17 cellular contexts compared by ENCODE assay signal in genomic region chr15:89837830-89838178, GRCh38. TPM values are rescaled to one million over a fixed set of nuclear protein-coding genes. Genes with fewer than 3 reads are reported as not detected.
A peak's percentile ranks its signal among the peaks of the same experiment; 100 is the strongest.
DNase-seq lines count a peak whose midpoint lies in the region; ATAC-seq, FAIRE-seq and TF ChIP-seq lines count a peak whose summit lies in the region.
"Had no signal": no experiment of that assay in that cellular context is flagged by ENCODE, and none has a peak within 500 bp of the region (broad histone marks: within the 10 kb centered on the region; RNA-seq: fewer than 3 reads in every experiment).

No MANE protein-coding gene starts in this region.

- no peak for TF ChIP-seq EP300 in esophagus muscularis mucosa (IDR thresholded peaks at IDR 0.05)

- POLR2A ChIA-PET in endothelial cell of umbilical vein (lab: Charles Lee), result no interaction called here

- no peak overlapping the region for H2AFZ ChIP-seq in endothelial cell of umbilical vein (ENCODE audit: low read depth, low read length)

- H3K36me3 ChIP-seq in left ventricle myocardium inferior (peaks cover 58% of the 10 kb centered on the region), endothelial cell of umbilical vein (ENCODE audit: control insufficient read depth in 2 of 2, extremely low read depth in 1 of 2, insufficient read depth in 2 of 2, low read length in 2 of 2) (peaks cover 0 to 16% of the 10 kb centered on the region in 2 experiments), aorta (ENCODE audit: control insufficient read depth in 1 of 2, insufficient read depth in 2 of 2, low read length in 1 of 2) (peaks cover 0 to 4% of the 10 kb centered on the region in 2 donors), esophagus muscularis mucosa (peaks cover 38 to 70% (median 62%) of the 10 kb centered on the region in 4 donors)

- peaks cover 40% of the 10 kb centered on the region for H3K4me1 Mint-ChIP-seq in osteocyte (ENCODE audit: unreplicated experiment)

- no peak overlapping the region for H3K9ac ChIP-seq in endothelial cell of umbilical vein (replicated peaks; ENCODE audit: extremely low read depth, insufficient read depth, low read length)

- H4K20me1 ChIP-seq in endothelial cell of umbilical vein (replicated peaks; ENCODE audit: control insufficient read depth, extremely low read depth, insufficient read depth, low read length), result no peaks in the 10 kb centered on the region

- H3K36me3 Mint-ChIP-seq in osteocyte (ENCODE audit: unreplicated experiment), result peaks cover 41% of the 10 kb centered on the region

- H3K27ac Mint-ChIP-seq in osteocyte (ENCODE audit: unreplicated experiment), result peak overlapping the region; percentile 94
- H3K27ac Mint-ChIP-seq: natural killer cell treated with Interleukin-12 subunit alpha and Interleukin-12 subunit beta and Interleukin-15 and Interleukin-18, amount 100 ng/mL, for 72 hours had no signal

- intact Hi-C loops in left ventricle myocardium inferior (cut with micrococcal nuclease) (no loop called here), cardiac septum (cut with DNase I) (loop anchor here (10.0 kb wide), 1 partner anchor 73 kb away; no protein-coding TSS in a partner anchor), endothelial cell of umbilical vein (cut with micrococcal nuclease) (no loop called here), aorta (cut with DNase I) (loop anchor here in 1 of 2 donors (5.0 kb wide), 1 partner anchor 86 kb away; the partner anchor contains the start of gene MESP1), esophagus muscularis mucosa (cut with DNase I) (no loop called here)

- no peak for ATAC-seq in aorta (ENCODE audit: low FRiP score)
- ATAC-seq: HCT116 had no signal

- FAIRE-seq in endothelial cell of umbilical vein (lab: Jason Lieb, UNC), result no peak
- FAIRE-seq: small intestine had no signal

- no peaks in the 10 kb centered on the region for H3K27me3 Mint-ChIP-seq in osteocyte (ENCODE audit: unreplicated experiment)
- H3K27me3 Mint-ChIP-seq: natural killer cell treated with Interleukin-12 subunit alpha and Interleukin-12 subunit beta and Interleukin-15 and Interleukin-18, amount 100 ng/mL, for 72 hours had no signal

- 35 to 41% methylated on average over 3 of the region's 3 CpGs for WGBS in aorta, 2 donors
- WGBS in esophagus muscularis mucosa, result 71% methylated on average over 3 of the region's 3 CpGs

- no TSS peak for BruUV-seq in endothelial cell of umbilical vein (replicated peaks; lab: Mats Ljungman, UMichigan)

- H3K4me3 ChIP-seq in left ventricle myocardium inferior, result no peak overlapping the region
- no peak overlapping the region for H3K4me3 ChIP-seq in endothelial cell of umbilical vein (replicated peaks in 1 of 3; ENCODE audit: insufficient read depth in 1 of 3, low read depth in 1 of 3, low read length in 3 of 3)
- H3K4me3 ChIP-seq in aorta (ENCODE audit: low read length in 2 of 2), result no peak overlapping the region
- H3K4me3 ChIP-seq in esophagus muscularis mucosa, result no peak overlapping the region
- H3K4me3 ChIP-seq: testis had no signal

- CTCF ChIA-PET in endothelial cell of umbilical vein (lab: Charles Lee), result interaction anchor here (1.2 to 3.9 kb wide), 10 partner anchors 9 to 77 kb away, joined by 3 to 40 read pairs (median 6); no protein-coding TSS in a partner anchor

- no peak for TF ChIP-seq CTCF in left ventricle myocardium inferior (IDR thresholded peaks at IDR 0.05; ENCODE audit: borderline replicate concordance)
- TF ChIP-seq CTCF in endothelial cell of umbilical vein (IDR thresholded peaks at IDR 0.05; ENCODE audit: extremely low read depth in 1 of 2, insufficient read depth in 1 of 2, low read depth in 1 of 2, low read length in 2 of 2), result no peak
- no peak for TF ChIP-seq CTCF in osteocyte (IDR thresholded peaks at IDR 0.05)
- no peak for TF ChIP-seq CTCF in esophagus muscularis mucosa (IDR thresholded peaks at IDR 0.05)

- no peaks in the 10 kb centered on the region for H3K9me3 ChIP-seq in left ventricle myocardium inferior (replicated peaks)
- H3K9me3 ChIP-seq in endothelial cell of umbilical vein (replicated peaks; ENCODE audit: control insufficient read depth, insufficient read depth, low read length), result no peaks in the 10 kb centered on the region
- no peaks in the 10 kb centered on the region for H3K9me3 ChIP-seq in aorta (ENCODE audit: control insufficient read depth, low read length)
- no peaks in the 10 kb centered on the region for H3K9me3 ChIP-seq in esophagus muscularis mucosa
- H3K9me3 ChIP-seq: testis had no signal

- H3K9me1 ChIP-seq in endothelial cell of umbilical vein (replicated peaks; ENCODE audit: control insufficient read depth, extremely low read depth, insufficient read depth, low read length), result no peaks in the 10 kb centered on the region

- H3K4me1 ChIP-seq in left ventricle myocardium inferior, result peaks cover 25% of the 10 kb centered on the region
- peaks cover 18% of the 10 kb centered on the region for H3K4me1 ChIP-seq in endothelial cell of umbilical vein (ENCODE audit: control insufficient read depth, extremely low read depth, insufficient read depth, low read length)
- peaks cover 2 to 3% of the 10 kb centered on the region in 2 donors for H3K4me1 ChIP-seq in aorta (ENCODE audit: control insufficient read depth in 1 of 2, insufficient read depth in 2 of 2, low read length in 2 of 2)
- peaks cover 0 to 27% (median 12%) of the 10 kb centered on the region in 4 donors for H3K4me1 ChIP-seq in esophagus muscularis mucosa
- H3K4me1 ChIP-seq: testis had no signal

- H3K4me2 ChIP-seq in endothelial cell of umbilical vein (ENCODE audit: insufficient read depth, low read length), result no peak overlapping the region

- TF ChIP-seq POLR2A in endothelial cell of umbilical vein (IDR thresholded peaks at IDR 0.05; ENCODE audit: low read depth, low read length) (no peak), esophagus muscularis mucosa (IDR thresholded peaks at IDR 0.05; ENCODE audit: low read depth) (no peak)

- H3K27ac ChIP-seq in left ventricle myocardium inferior (replicated peaks) (peak overlapping the region; percentile 65), endothelial cell of umbilical vein (ENCODE audit: insufficient read depth, low read depth, low read length) (no peak overlapping the region), aorta (ENCODE audit: low read depth in 1 of 2, low read length in 2 of 2) (peak overlapping the region; percentile 83 to 88), esophagus muscularis mucosa (replicated peaks in 1 of 4) (peak overlapping the region in 2 of 4 donors; percentile 65 to 68)
- H3K27ac ChIP-seq: testis had no signal

- DNase-seq in left ventricle myocardium inferior, result no peak
- DNase-seq in cardiac septum (ENCODE audit: low spot score), result no peak
- no peak for DNase-seq in endothelial cell of umbilical vein (ENCODE audit: low read depth, low spot score)
- no peak for DNase-seq in osteocyte (ENCODE audit: extremely low spot score, unreplicated experiment)
- no peak for DNase-seq in aorta
- no peak for DNase-seq in middle frontal gyrus (ENCODE audit: extremely low spot score, low spot score)
- no peak for DNase-seq in foreskin melanocyte
- no peak for DNase-seq in esophagus muscularis mucosa (ENCODE audit: extremely low spot score)
- DNase-seq: effector CD8-positive, alpha-beta T cell; glutamatergic neuron; NCI-H2081; NK-92 treated with Interleukin-12 subunit alpha and Interleukin-12 subunit beta, amount 100 ng/mL, for 24 hours; small intestine; testis had no signal

- H3K79me2 ChIP-seq in endothelial cell of umbilical vein (ENCODE audit: control insufficient read depth, insufficient read depth, low read length), result no peaks in the 10 kb centered on the region

- no peaks in the 10 kb centered on the region for H3K9me3 Mint-ChIP-seq in osteocyte (ENCODE audit: unreplicated experiment)
- H3K9me3 Mint-ChIP-seq: natural killer cell treated with Interleukin-12 subunit alpha and Interleukin-12 subunit beta and Interleukin-15 and Interleukin-18, amount 100 ng/mL, for 72 hours had no signal

- dilution Hi-C loops in endothelial cell of umbilical vein (cut with MboI; ENCODE audit: extremely low pct_ligation_motif_present, low sequenced_read_pairs), result no loop called here

- no peaks in the 10 kb centered on the region for H3K27me3 ChIP-seq in left ventricle myocardium inferior (ENCODE audit: low read depth)
- no peaks in the 10 kb centered on the region for H3K27me3 ChIP-seq in endothelial cell of umbilical vein (ENCODE audit: control insufficient read depth in 2 of 2, insufficient read depth in 2 of 2, low read length in 2 of 2)
- no peaks in the 10 kb centered on the region for H3K27me3 ChIP-seq in aorta (ENCODE audit: control insufficient read depth in 1 of 2, insufficient read depth in 2 of 2, low read length in 1 of 2)
- H3K27me3 ChIP-seq in esophagus muscularis mucosa, result no peaks in the 10 kb centered on the region
- H3K27me3 ChIP-seq: testis had no signal

- no peak overlapping the region for H3K4me3 Mint-ChIP-seq in osteocyte (ENCODE audit: unreplicated experiment)
- H3K4me3 Mint-ChIP-seq: natural killer cell treated with Interleukin-12 subunit alpha and Interleukin-12 subunit beta and Interleukin-15 and Interleukin-18, amount 100 ng/mL, for 72 hours had no signal

RNA-seq across cellular contexts. Expression of gene ANPEP, which starts 23.2 kb away (rescaled TPM):
- total RNA-seq in left ventricle myocardium inferior, result 8.9 TPM
- total RNA-seq in cardiac septum, result 4.3 TPM
- total RNA-seq in endothelial cell of umbilical vein, result 199 and 221 TPM in 2 replicates
- polyA plus RNA-seq in endothelial cell of umbilical vein, result 177 and 190 TPM in 2 replicates
- polyA plus RNA-seq in endothelial cell of umbilical vein (2011; cell fraction: cytosol; rRNA removed), result 189 and 193 TPM in 2 replicates
- 268 and 281 TPM in 2 replicates for polyA plus RNA-seq in endothelial cell of umbilical vein (2011; cell fraction: nucleus; rRNA removed)
- 227 and 501 TPM in 2 replicates for polyA plus RNA-seq in endothelial cell of umbilical vein (2012)
- 193 and 209 TPM in 2 replicates for polyA minus RNA-seq in endothelial cell of umbilical vein
- not detected for polyA minus RNA-seq in endothelial cell of umbilical vein (2011; cell fraction: cytosol; rRNA and poly(A)+ RNA removed)
- 83.8 and 94.2 TPM in 2 replicates for polyA minus RNA-seq in endothelial cell of umbilical vein (2011; cell fraction: nucleus; rRNA and poly(A)+ RNA removed)
- total RNA-seq in osteocyte, result 93.1 and 95.4 TPM in 2 replicates
- 10 to 100 TPM; 21.4 to 30.7 TPM for total RNA-seq in aorta
- polyA plus RNA-seq in aorta, result 100 to 1,000 TPM in 1 of 2 donors, 1 to 10 TPM in 1; 4.2 to 225 TPM
- total RNA-seq in esophagus muscularis mucosa, result 10 to 100 TPM in 2 of 4 donors, 1 to 10 TPM in 2; 7.5 to 22.0 (median 14.4) TPM
- total RNA-seq: SK-MEL-5 had no signal

RNA-seq across cellular contexts. Expression of gene AP3S2, which starts 56.0 kb away (rescaled TPM):
- total RNA-seq in left ventricle myocardium inferior, result 44.1 TPM
- total RNA-seq in cardiac septum, result 33.6 TPM
- total RNA-seq in endothelial cell of umbilical vein, result 20.4 and 31.1 TPM in 2 replicates
- 8.8 and 14.6 TPM in 2 replicates for polyA plus RNA-seq in endothelial cell of umbilical vein
- polyA plus RNA-seq in endothelial cell of umbilical vein (2011; cell fraction: cytosol; rRNA removed), result 12.2 and 14.0 TPM in 2 replicates
- polyA plus RNA-seq in endothelial cell of umbilical vein (2011; cell fraction: nucleus; rRNA removed), result 15.8 and 16.5 TPM in 2 replicates
- 19.6 and 20.7 TPM in 2 replicates for polyA plus RNA-seq in endothelial cell of umbilical vein (2012)
- 30.5 and 31.1 TPM in 2 replicates for polyA minus RNA-seq in endothelial cell of umbilical vein
- polyA minus RNA-seq in endothelial cell of umbilical vein (2011; cell fraction: cytosol; rRNA and poly(A)+ RNA removed), result 28.6 TPM
- polyA minus RNA-seq in endothelial cell of umbilical vein (2011; cell fraction: nucleus; rRNA and poly(A)+ RNA removed), result 33.9 and 48.7 TPM in 2 replicates
- 26.9 and 29.3 TPM in 2 replicates for total RNA-seq in osteocyte
- total RNA-seq in aorta, result 10 to 100 TPM; 24.5 to 33.2 TPM
- 10 to 100 TPM; 16.7 to 21.1 TPM for polyA plus RNA-seq in aorta
- 10 to 100 TPM; 26.8 to 43.2 (median 37.3) TPM for total RNA-seq in esophagus muscularis mucosa
